ENCODE assay signal across 20 cellular contexts in the genomic region with DNA sequence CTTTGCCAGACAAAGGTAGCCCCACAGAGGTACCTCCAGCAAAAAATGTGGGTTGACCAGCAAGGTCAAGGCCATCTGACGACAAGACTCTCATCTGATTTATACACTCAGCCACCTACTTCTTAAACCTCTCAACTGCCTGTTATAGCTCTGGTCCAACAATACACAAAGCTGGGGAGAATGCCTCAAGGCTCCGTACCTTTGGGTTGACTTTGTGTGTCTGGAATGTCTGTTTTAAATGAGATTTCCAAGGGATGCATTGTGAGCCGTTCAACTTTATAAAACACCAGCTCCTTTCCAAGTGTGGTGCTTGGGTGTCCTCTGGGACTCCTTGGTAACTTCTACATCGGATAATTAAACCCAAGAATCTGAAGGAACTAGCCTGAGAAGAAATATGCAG.
DNase-seq lines count a peak whose midpoint lies in the region; FAIRE-seq and TF ChIP-seq lines count a peak whose summit lies in the region.
"Had no signal": no experiment of that assay in that cellular context is flagged by ENCODE, and none has a peak within 500 bp of the region (broad histone marks: within the 10 kb centered on the region; RNA-seq: fewer than 3 reads in every experiment).

No MANE protein-coding gene starts in this region.

- no peak overlapping the region for H2BK120ac ChIP-seq in mesendoderm (ENCODE audit: low read depth, low read length)

- H3K79me1 ChIP-seq in mesendoderm (ENCODE audit: low read length) = no peaks in the 10 kb centered on the region

- no peaks in the 10 kb centered on the region for H3K27me3 ChIP-seq in breast epithelium
- H3K27me3 ChIP-seq in bronchial epithelial cell (ENCODE audit: control insufficient read depth, insufficient read depth, low read length) = peaks cover 2% of the 10 kb centered on the region
- H3K27me3 ChIP-seq in mesendoderm (ENCODE audit: insufficient read depth, low read length, poor library complexity) = no peaks in the 10 kb centered on the region
- H3K27me3 ChIP-seq: BLaER1 had no signal

- intact Hi-C loops in breast epithelium (cut with DNase I; ENCODE audit: low total_unique reads) = no loop called here

- H2BK15ac ChIP-seq in mesendoderm (replicated peaks; ENCODE audit: low read depth) = no peak overlapping the region

- H3K4me3 Mint-ChIP-seq in osteocyte (ENCODE audit: unreplicated experiment) = no peak overlapping the region
- H3K4me3 Mint-ChIP-seq: CD14-positive monocyte; CD4-positive, alpha-beta memory T cell had no signal

- H3K36me3 ChIP-seq in breast epithelium = no peaks in the 10 kb centered on the region
- no peaks in the 10 kb centered on the region for H3K36me3 ChIP-seq in bronchial epithelial cell (ENCODE audit: control insufficient read depth, insufficient read depth, low read length)
- H3K36me3 ChIP-seq in mesendoderm (ENCODE audit: control insufficient read depth, insufficient read depth, low read length) = no peaks in the 10 kb centered on the region
- H3K36me3 ChIP-seq: BLaER1 had no signal

- no peak overlapping the region for H2AK5ac ChIP-seq in mesendoderm (ENCODE audit: low read length)

- no peak overlapping the region for H3K4me2 ChIP-seq in mesendoderm (ENCODE audit: low read length)
- H3K4me2 ChIP-seq: A549, BLaER1 had no signal

- H3K4me1 ChIP-seq in breast epithelium = no peaks in the 10 kb centered on the region
- no peaks in the 10 kb centered on the region for H3K4me1 ChIP-seq in mesendoderm (ENCODE audit: control insufficient read depth, low read depth, low read length)
- H3K4me1 ChIP-seq: A549 had no signal

- no peaks in the 10 kb centered on the region for H3K36me3 Mint-ChIP-seq in osteocyte (ENCODE audit: unreplicated experiment)
- H3K36me3 Mint-ChIP-seq: CD14-positive monocyte; CD4-positive, alpha-beta memory T cell had no signal

- H3K4me3 ChIP-seq in breast epithelium (no peak overlapping the region), bronchial epithelial cell (ENCODE audit: low read depth, low read length) (no peak overlapping the region), mesendoderm (ENCODE audit: low read length) (no peak overlapping the region)
- H3K4me3 ChIP-seq: A549, BLaER1, GM12878, GM23248 had no signal

- in situ Hi-C loops in T47D (cut with HindIII; ENCODE audit: low pct_unique_long_range_greater_than_20kb, low sequenced_read_pairs) = no loop called here

- H3K27ac Mint-ChIP-seq in osteocyte (ENCODE audit: unreplicated experiment) = no peak overlapping the region
- H3K27ac Mint-ChIP-seq: CD14-positive monocyte had no signal

- DNase-seq in T47D (ENCODE audit: low read depth in 1 of 2, low spot score in 1 of 2) (peak; percentile 6 to 30), breast epithelium (ENCODE audit: low spot score in 2 of 2) (no peak), bronchial epithelial cell (ENCODE audit: low read depth) (no peak), mesendoderm (peak; percentile 30), AG08396 (ENCODE audit: low spot score) (no peak), GM19238 (ENCODE audit: insufficient read length, low spot score) (no peak), osteocyte (ENCODE audit: extremely low spot score, unreplicated experiment) (no peak)
- DNase-seq: CD4-positive, alpha-beta memory T cell; DMS153; DMS79; GF-D8; GM23248; HCEC 1CT had no signal

- no peak overlapping the region for H3K56ac ChIP-seq in mesendoderm (ENCODE audit: low read length)

- H2BK5ac ChIP-seq in mesendoderm (ENCODE audit: low read length) = no peak overlapping the region

- H3K9ac ChIP-seq in mesendoderm (ENCODE audit: low read length) = no peak overlapping the region
- H3K9ac ChIP-seq: BLaER1, GM23248 had no signal

- H3K4me1 Mint-ChIP-seq in osteocyte (ENCODE audit: unreplicated experiment) = no peaks in the 10 kb centered on the region
- H3K4me1 Mint-ChIP-seq: CD14-positive monocyte had no signal

- H3K9me3 Mint-ChIP-seq in osteocyte (ENCODE audit: unreplicated experiment) = no peaks in the 10 kb centered on the region

- H4K8ac ChIP-seq in mesendoderm (ENCODE audit: low read depth, low read length) = no peak overlapping the region

- H3K27me3 Mint-ChIP-seq in osteocyte (ENCODE audit: unreplicated experiment) = peaks cover 25% of the 10 kb centered on the region

- H3K23ac ChIP-seq in mesendoderm (ENCODE audit: low read length) = no peak overlapping the region

- H3K79me2 ChIP-seq in mesendoderm (ENCODE audit: control insufficient read depth, insufficient read depth, low read length) = no peaks in the 10 kb centered on the region

- H4K5ac ChIP-seq in mesendoderm (ENCODE audit: low read length) = no peak overlapping the region

- no CpG with 5 or more reads among the region's 4 CpGs for WGBS in mesendoderm (ENCODE audit: extremely low coverage, insufficient coverage, low lambda C conversion rate)

- no peaks in the 10 kb centered on the region for H3K9me3 ChIP-seq in breast epithelium
- H3K9me3 ChIP-seq: A549, BLaER1 had no signal

- FAIRE-seq in bronchial epithelial cell (lab: Jason Lieb, UNC) = peak; percentile 28
- FAIRE-seq: A549, GM12878, H54 had no signal

- H3K18ac ChIP-seq in mesendoderm (ENCODE audit: low read length) = no peak overlapping the region

- TF ChIP-seq POLR2A in breast epithelium (IDR thresholded peaks at IDR 0.05) = no peak

- H3K27ac ChIP-seq in breast epithelium = no peak overlapping the region
- no peak overlapping the region for H3K27ac ChIP-seq in mesendoderm (ENCODE audit: low read depth, low read length)
- H3K27ac ChIP-seq: 22Rv1, A549, BLaER1, GM23248, HL-60 had no signal

- H3K4ac ChIP-seq in mesendoderm (ENCODE audit: low read depth, low read length) = no peak overlapping the region

- TF ChIP-seq CTCF in breast epithelium (IDR thresholded peaks at IDR 0.05) (no peak), bronchial epithelial cell (IDR thresholded peaks at IDR 0.05; ENCODE audit: insufficient read depth, low read length, severe bottlenecking) (no peak), osteocyte (IDR thresholded peaks at IDR 0.05) (no peak)

Comparison
In these comparisons a context has a peak if more than half of its experiments do, and no peak if none do; other contexts are left out.
1. DNase-seq: peak in T47D (2 of 2) and mesendoderm (single experiment); none in breast epithelium (0 of 2), bronchial epithelial cell (single experiment), AG08396 (single experiment), GM19238 (single experiment) and osteocyte (single experiment).